Comparison of ENCODE assay signal across 22 cellular contexts in genomic region chr2:232237460-232237859, GRCh38.
A peak's percentile ranks its signal among the peaks of the same experiment; 100 is the strongest.
DNase-seq lines count a peak whose midpoint lies in the region; ATAC-seq and TF ChIP-seq lines count a peak whose summit lies in the region.
"Had no signal": no experiment of that assay in that cellular context is flagged by ENCODE, and none has a peak within 500 bp of the region (broad histone marks: within the 10 kb centered on the region; RNA-seq: fewer than 3 reads in every experiment).

No MANE protein-coding gene starts in this region.

- CTCF ChIA-PET in HEK293 (lab: Yijun Ruan, JAX) = interaction anchor here (0.5 kb wide), 1 partner anchor 10 kb away, joined by 4 read pairs; no protein-coding TSS in a partner anchor
- CTCF ChIA-PET in activated CD8-positive, alpha-beta T cell treated with anti-CD3 and anti-CD28 coated beads for 36 hours (lab: Charles Lee) = interaction anchor here (1.6 kb wide), 1 partner anchor 84 kb away, joined by 4 read pairs; no protein-coding TSS in a partner anchor

- no peaks in the 10 kb centered on the region for H3K27me3 Mint-ChIP-seq in stimulated activated naive CD8-positive, alpha-beta T cell treated with anti-CD3 and anti-CD28 coated beads, Interleukin-15, amount 100 ng/mL, for 72 hours
- no peaks in the 10 kb centered on the region for H3K27me3 Mint-ChIP-seq in activated CD8-positive, alpha-beta T cell treated with anti-CD3 and anti-CD28 coated beads for 36 hours
- H3K27me3 Mint-ChIP-seq: CD8-positive, alpha-beta memory T cell had no signal

- 6% methylated on average over 5 of the region's 5 CpGs for WGBS in thymus

- H3K36me3 ChIP-seq in HEK293 (ENCODE audit: control insufficient read depth in 2 of 2, insufficient read depth in 1 of 2, low read length in 2 of 2) (peaks cover 0 to 10% of the 10 kb centered on the region in 2 experiments; a peak in 1 of 3 replicates), thymus (ENCODE audit: control insufficient read depth, insufficient read depth) (peaks cover 7% of the 10 kb centered on the region)

- DNase-seq in stimulated activated naive CD8-positive, alpha-beta T cell treated with anti-CD3 and anti-CD28 coated beads, Interleukin-15, amount 100 ng/mL, for 72 hours = no peak
- DNase-seq in stimulated activated naive CD8-positive, alpha-beta T cell treated with anti-CD3 and anti-CD28 coated beads, Interleukin-15, Interleukin-2, amounts not matched to agents 100 U/mL and 50 U/mL, for 24 hours = no peak
- peak; percentile 41 for DNase-seq in activated CD8-positive, alpha-beta T cell treated with anti-CD3 and anti-CD28 coated beads for 36 hours
- no peak for DNase-seq in mucosa of gallbladder (ENCODE audit: low spot score)
- no peak for DNase-seq in NCI-H524 treated with DMSO at 0.1 percent for 48 hours (lab: John Stamatoyannopoulos, UW)
- no peak for DNase-seq in activated CD4-positive, CD25-positive, alpha-beta regulatory T cell treated with anti-CD3 and anti-CD28 coated beads, Interleukin-2, amount 50 U/mL, for 72 hours
- DNase-seq: activated CD4-positive, alpha-beta T cell treated with anti-CD3 and anti-CD28 coated beads, Interleukin-2, amount 50 U/mL, for 48 hours; activated T-cell treated with anti-CD3 and anti-CD28 coated beads, Interleukin-2, amount 50 U/mL, for 1 hour; body of pancreas; cerebellar nuclear complex; GF-D8; Karpas-422; left colon; NCI-H1694 treated with DMSO at 0.1 percent for 48 hours; substantia nigra; upper lobe of right lung; WERI-Rb-1 had no signal

- peak overlapping the region; percentile 63 to 84 for H3K27ac Mint-ChIP-seq in stimulated activated naive CD8-positive, alpha-beta T cell treated with anti-CD3 and anti-CD28 coated beads, Interleukin-15, amount 100 ng/mL, for 72 hours
- H3K27ac Mint-ChIP-seq in activated CD8-positive, alpha-beta T cell treated with anti-CD3 and anti-CD28 coated beads for 36 hours = peak overlapping the region; percentile 62

- H3K9me3 ChIP-seq in HEK293 (ENCODE audit: control insufficient read depth, insufficient read depth, low read depth, low read length) = no peaks in the 10 kb centered on the region
- H3K9me3 ChIP-seq in thymus (ENCODE audit: control insufficient read depth) = no peaks in the 10 kb centered on the region
- H3K9me3 ChIP-seq: body of pancreas, upper lobe of right lung had no signal

- no peaks in the 10 kb centered on the region for H3K27me3 ChIP-seq in thymus (ENCODE audit: control insufficient read depth, insufficient read depth)
- H3K27me3 ChIP-seq: body of pancreas, upper lobe of right lung had no signal

- H3K4me1 ChIP-seq in HEK293 (ENCODE audit: control insufficient read depth, insufficient read depth, low read length) (peaks cover 8% of the 10 kb centered on the region; the same call in 1 of the 2 replicates), thymus (ENCODE audit: control insufficient read depth, insufficient read depth, low read length) (peaks cover 86% of the 10 kb centered on the region)
- H3K4me1 ChIP-seq: upper lobe of right lung had no signal

- intact Hi-C loops in activated CD8-positive, alpha-beta T cell treated with anti-CD3 and anti-CD28 coated beads for 36 hours (cut with micrococcal nuclease) = loop anchor here (10.0 kb wide), 1 partner anchor 313 kb away; the partner anchor contains the start of gene NPPC

- H3K4me3 ChIP-seq in HEK293 (ENCODE audit: low read depth, low read length) = no peak overlapping the region
- H3K4me3 ChIP-seq in thymus (ENCODE audit: low read length) = no peak overlapping the region
- H3K4me3 ChIP-seq: body of pancreas, skin epidermis, upper lobe of right lung had no signal

- H3K36me3 Mint-ChIP-seq in activated CD8-positive, alpha-beta T cell treated with anti-CD3 and anti-CD28 coated beads for 36 hours (ENCODE audit: low read depth) = peaks cover 7% of the 10 kb centered on the region

- POLR2A ChIA-PET in HEK293 (lab: Yijun Ruan, JAX) = no interaction called here
- POLR2A ChIA-PET in activated CD8-positive, alpha-beta T cell treated with anti-CD3 and anti-CD28 coated beads for 36 hours (lab: Charles Lee) = interaction anchor here (0.7 kb wide), 1 partner anchor 35 kb away, joined by 3 read pairs; no protein-coding TSS in a partner anchor

- ATAC-seq in stimulated activated naive CD8-positive, alpha-beta T cell treated with anti-CD3 and anti-CD28 coated beads, Interleukin-15, amount 100 ng/mL, for 72 hours = no peak
- ATAC-seq in stimulated activated naive CD8-positive, alpha-beta T cell treated with anti-CD3 and anti-CD28 coated beads, Interleukin-15, Interleukin-2, amounts not matched to agents 100 U/mL and 50 U/mL, for 24 hours = no peak
- no peak for ATAC-seq in activated CD8-positive, alpha-beta T cell treated with anti-CD3 and anti-CD28 coated beads for 36 hours
- ATAC-seq: body of pancreas, SK-N-SH treated with all-trans-retinoic acid at 6 μM for 48 hours, upper lobe of right lung had no signal

- peaks cover 62% of the 10 kb centered on the region for H3K4me1 Mint-ChIP-seq in stimulated activated naive CD8-positive, alpha-beta T cell treated with anti-CD3 and anti-CD28 coated beads, Interleukin-15, amount 100 ng/mL, for 72 hours
- peaks cover 53% of the 10 kb centered on the region for H3K4me1 Mint-ChIP-seq in activated CD8-positive, alpha-beta T cell treated with anti-CD3 and anti-CD28 coated beads for 36 hours (ENCODE audit: low read depth)

- peak overlapping the region; percentile 15 to 50 for H3K4me3 Mint-ChIP-seq in stimulated activated naive CD8-positive, alpha-beta T cell treated with anti-CD3 and anti-CD28 coated beads, Interleukin-15, amount 100 ng/mL, for 72 hours
- H3K4me3 Mint-ChIP-seq in activated CD8-positive, alpha-beta T cell treated with anti-CD3 and anti-CD28 coated beads for 36 hours = no peak overlapping the region
- H3K4me3 Mint-ChIP-seq: CD8-positive, alpha-beta memory T cell had no signal

- H3K27ac ChIP-seq in HEK293 (ENCODE audit: extremely low read depth, low read depth, low read length) (no peak overlapping the region), thymus (ENCODE audit: low read depth) (peak overlapping the region; percentile 93)
- H3K27ac ChIP-seq: body of pancreas, skin epidermis, upper lobe of right lung, WERI-Rb-1 had no signal

- no peaks in the 10 kb centered on the region for H3K9me3 Mint-ChIP-seq in stimulated activated naive CD8-positive, alpha-beta T cell treated with anti-CD3 and anti-CD28 coated beads, Interleukin-15, amount 100 ng/mL, for 72 hours
- H3K9me3 Mint-ChIP-seq in activated CD8-positive, alpha-beta T cell treated with anti-CD3 and anti-CD28 coated beads for 36 hours = no peaks in the 10 kb centered on the region
- H3K9me3 Mint-ChIP-seq: CD8-positive, alpha-beta memory T cell had no signal

- no peak for TF ChIP-seq CTCF in HEK293 (tag by site-specific recombination; IDR thresholded peaks at IDR 0.05)
- TF ChIP-seq CTCF in activated CD8-positive, alpha-beta T cell treated with anti-CD3 and anti-CD28 coated beads for 36 hours (IDR thresholded peaks at IDR 0.05) = no peak

TF ChIP-seq in HEK293, 187 proteins besides CTCF, POLR2A, EP300 and RAD21:
- TF ChIP-seq ZNF76 (tag by site-specific recombination; IDR thresholded peaks at IDR 0.05; ENCODE audit: borderline replicate concordance, low read depth) (no peak), SCRT2 (tag by site-specific recombination; IDR thresholded peaks at IDR 0.05) (0 out of 2 replicates have a peak, but pooled peaks have one; percentile 11)
